Comparison of ENCODE assay signal across 9 cellular contexts in the genomic region with DNA sequence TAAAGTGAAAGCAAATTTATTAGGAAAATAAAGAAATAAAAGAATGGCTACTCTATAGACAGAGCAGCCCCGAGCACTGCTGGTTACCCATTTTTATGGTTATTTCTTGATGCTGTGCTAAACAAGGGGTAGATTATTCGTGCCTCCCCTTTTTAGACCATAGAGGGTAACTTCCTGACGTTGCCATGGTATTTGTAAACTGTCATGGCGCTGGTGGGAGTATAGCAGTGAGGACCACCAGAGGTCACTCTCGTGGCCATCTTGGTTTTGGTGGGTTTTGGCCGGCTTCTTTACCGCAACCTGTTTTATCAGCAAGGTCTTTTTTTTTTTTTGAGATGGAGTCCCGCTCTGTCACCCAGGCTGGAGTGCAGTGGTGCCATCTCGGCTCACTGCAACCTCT. TPM values are rescaled to one million over a fixed set of nuclear protein-coding genes. Genes with fewer than 3 reads are reported as not detected.
"Had no signal": no experiment of that assay in that cellular context is flagged by ENCODE, and none has a peak within 500 bp of the region (broad histone marks: within the 10 kb centered on the region; RNA-seq: fewer than 3 reads in every experiment).

No MANE protein-coding gene starts in this region.

RNA-seq across cellular contexts. Expression of gene PHOSPHO1, which starts 31.0 kb away (rescaled TPM):
- total RNA-seq: activated B cell treated with CpG ODN at 0.5 μM for 24 hours; activated CD4-positive, alpha-beta T cell treated with anti-CD3 and anti-CD28 coated beads, Interleukin-2, amount 10 ng/mL, durations not matched to agents 24 days and 14 days; activated CD8-positive, alpha-beta memory T cell treated with anti-CD3 and anti-CD28 coated beads, Interleukin-2, amount 10 ng/mL, durations not matched to agents 7 days and 5 days; activated naive CD8-positive, alpha-beta T cell treated with anti-CD3 and anti-CD28 coated beads for 36 hours; activated T-helper 1 cell treated with anti-CD3 and anti-CD28 coated beads, Interleukin-12 subunit alpha, Interleukin-12 subunit beta, Interleukin-2, Interleukin-4 antibody, amounts not matched to agents 30 ng/mL and 10 ng/mL and 1 ng/mL, durations not matched to agents 14 hours and 24 hours and 36 hours; cardiac muscle cell; Peyer's patch; SJCRH30 had no signal
- polyA plus RNA-seq: cardiac muscle cell had no signal

RNA-seq across cellular contexts. Expression of gene ABI3, which starts 51.0 kb away (rescaled TPM):
- total RNA-seq: LHCN-M2 had no signal
- polyA plus RNA-seq: cardiac muscle cell had no signal

RNA-seq across cellular contexts. Expression of gene GNGT2, which starts 51.2 kb away (rescaled TPM):
- total RNA-seq: cardiac muscle cell, LHCN-M2 had no signal
- polyA plus RNA-seq: cardiac muscle cell had no signal
